8 cellular contexts compared by ENCODE assay signal in genomic region chrX:118345045-118345400, GRCh38. TPM values are rescaled to one million over a fixed set of nuclear protein-coding genes. Genes with fewer than 3 reads are reported as not detected.
DNase-seq lines count a peak whose midpoint lies in the region; ATAC-seq and TF ChIP-seq lines count a peak whose summit lies in the region.

No MANE protein-coding gene starts in this region.

- peaks cover 23% of the 10 kb centered on the region for H3K79me2 ChIP-seq in mesendoderm (ENCODE audit: control insufficient read depth, insufficient read depth, low read length)

- no peak overlapping the region for H2BK5ac ChIP-seq in mesendoderm (ENCODE audit: low read length)

- H3K18ac ChIP-seq in mesendoderm (ENCODE audit: low read length) = no peak overlapping the region

- H3K36me3 ChIP-seq in CD8-positive, alpha-beta memory T cell (ENCODE audit: insufficient read depth, low read length) = no peaks in the 10 kb centered on the region
- H3K36me3 ChIP-seq in adipocyte (ENCODE audit: control insufficient read depth, insufficient read depth, low read length, severe bottlenecking) (no peaks in the 10 kb centered on the region), mesendoderm (ENCODE audit: control insufficient read depth, insufficient read depth, low read length) (no peaks in the 10 kb centered on the region)

- no peaks in the 10 kb centered on the region for H3K9me3 Mint-ChIP-seq in CD8-positive, alpha-beta memory T cell

- H3K27ac Mint-ChIP-seq in CD8-positive, alpha-beta memory T cell = peak overlapping the region; percentile 96 to 99 (median 98)

- peaks cover 26 to 39% (median 35%) of the 10 kb centered on the region in 3 donors for H3K4me1 Mint-ChIP-seq in CD8-positive, alpha-beta memory T cell

- CTCF ChIA-PET in CD8-positive, alpha-beta memory T cell (lab: Charles Lee) = no interaction called here
- CTCF ChIA-PET in HEK293T (lab: Yijun Ruan, JAX) = no interaction called here

- H4K8ac ChIP-seq in mesendoderm (ENCODE audit: low read depth, low read length) = no peak overlapping the region

- POLR2A ChIA-PET in CD8-positive, alpha-beta memory T cell (lab: Charles Lee) = interaction anchor here (1.1 kb wide), 1 partner anchor 150 kb away, joined by 3 read pairs; the partner anchor contains the start of gene DOCK11
- POLR2A ChIA-PET in HEK293T (lab: Yijun Ruan, JAX) = interaction anchor here (0.9 to 1.2 kb wide), 3 partner anchors 11 to 46 kb away, joined by 3 read pairs; no protein-coding TSS in a partner anchor

- H3K4me3 ChIP-seq in CD8-positive, alpha-beta memory T cell (ENCODE audit: low read length) = peak overlapping the region; percentile 58
- H3K4me3 ChIP-seq in HFF-Myc (replicated peaks; ENCODE audit: low read depth, low read length) (peak overlapping the region; percentile 76), adipocyte (ENCODE audit: low read length) (peak overlapping the region; percentile 79), mesendoderm (ENCODE audit: low read length) (no peak overlapping the region)

- no peak overlapping the region for H3K4ac ChIP-seq in mesendoderm (ENCODE audit: low read depth, low read length)

- H3K36me3 Mint-ChIP-seq in CD8-positive, alpha-beta memory T cell = peaks cover 0 to 12% (median 0%) of the 10 kb centered on the region in 3 donors

- peak overlapping the region; percentile 83 for H3K9ac ChIP-seq in adipocyte (ENCODE audit: low read length)
- peak overlapping the region; percentile 67 for H3K9ac ChIP-seq in mesendoderm (ENCODE audit: low read length)

- H2AK5ac ChIP-seq in mesendoderm (ENCODE audit: low read length) = no peak overlapping the region

- no CpG with 5 or more reads among the region's 7 CpGs for WGBS in mesendoderm (ENCODE audit: extremely low coverage, insufficient coverage, low lambda C conversion rate)

- TF ChIP-seq CTCF in HFF-Myc (IDR thresholded peaks at IDR 0.05; ENCODE audit: low read depth, low read length, missing control alignments) = no peak

- peaks cover 19% of the 10 kb centered on the region for H3K4me1 ChIP-seq in CD8-positive, alpha-beta memory T cell (ENCODE audit: insufficient read depth, low read length)
- H3K4me1 ChIP-seq in adipocyte (ENCODE audit: control insufficient read depth, insufficient read depth, low read length) = peaks cover 5% of the 10 kb centered on the region
- no peaks in the 10 kb centered on the region for H3K4me1 ChIP-seq in mesendoderm (ENCODE audit: control insufficient read depth, low read depth, low read length)

- H3K4me2 ChIP-seq in mesendoderm (ENCODE audit: low read length) = no peak overlapping the region

- no peaks in the 10 kb centered on the region for H3K9me3 ChIP-seq in CD8-positive, alpha-beta memory T cell (ENCODE audit: low read length)
- no peaks in the 10 kb centered on the region for H3K9me3 ChIP-seq in adipocyte (ENCODE audit: control insufficient read depth, low read length)

- no peaks in the 10 kb centered on the region for H3K79me1 ChIP-seq in mesendoderm (ENCODE audit: low read length)

- H3K23ac ChIP-seq in mesendoderm (ENCODE audit: low read length) = no peak overlapping the region

- H4K5ac ChIP-seq in mesendoderm (ENCODE audit: low read length) = no peak overlapping the region

- no peak overlapping the region for H2BK120ac ChIP-seq in mesendoderm (ENCODE audit: low read depth, low read length)

- peaks cover 0 to 9% of the 10 kb centered on the region in 2 donors for H3K27me3 Mint-ChIP-seq in CD8-positive, alpha-beta memory T cell

- H3K56ac ChIP-seq in mesendoderm (ENCODE audit: low read length) = peak overlapping the region; percentile 85

- DNase-seq in CD8-positive, alpha-beta memory T cell = no peak
- no peak for DNase-seq in HFF-Myc (ENCODE audit: extremely low read depth, low read depth)
- DNase-seq in adipocyte (ENCODE audit: low read depth) = no peak
- no peak for DNase-seq in mesendoderm
- DNase-seq in AG20443 (ENCODE audit: low spot score) = no peak
- DNase-seq in HEK293T (ENCODE audit: extremely low spot score) = no peak
- no peak for DNase-seq in NK-92 treated with Interleukin-12 subunit alpha and Interleukin-12 subunit beta, amount 100 ng/mL, for 24 hours (lab: John Stamatoyannopoulos, UW)

- no peaks in the 10 kb centered on the region for H3K27me3 ChIP-seq in CD8-positive, alpha-beta memory T cell (ENCODE audit: insufficient read depth, low read length, poor library complexity, severe bottlenecking)
- no peaks in the 10 kb centered on the region for H3K27me3 ChIP-seq in adipocyte (replicated peaks; ENCODE audit: control insufficient read depth, insufficient read depth, low read length)
- H3K27me3 ChIP-seq in mesendoderm (ENCODE audit: insufficient read depth, low read length, poor library complexity) = no peaks in the 10 kb centered on the region

- no peak overlapping the region for H2BK15ac ChIP-seq in mesendoderm (replicated peaks; ENCODE audit: low read depth)

- peak overlapping the region; percentile 97 to 100 (median 99) for H3K4me3 Mint-ChIP-seq in CD8-positive, alpha-beta memory T cell

- H3K27ac ChIP-seq in CD8-positive, alpha-beta memory T cell (ENCODE audit: low read depth, low read length) = peak overlapping the region; percentile 77
- H3K27ac ChIP-seq in mesendoderm (ENCODE audit: low read depth, low read length) = no peak overlapping the region

- ATAC-seq in GM18907 (IDR thresholded peaks at IDR 0.05; ENCODE audit: unreplicated experiment) = no peak

TF ChIP-seq in HEK293T, 16 proteins besides CTCF, POLR2A, EP300 and RAD21:
- TF ChIP-seq SUZ12 (IDR thresholded peaks at IDR 0.05) = no peak
- no peak for TF ChIP-seq L3MBTL2 (conservative IDR thresholded peaks at IDR 0.05)
- TF ChIP-seq ZNF384 (IDR thresholded peaks at IDR 0.05) = no peak
- no peak for TF ChIP-seq FOXM1 (IDR thresholded peaks at IDR 0.05; ENCODE audit: borderline replicate concordance)
- no peak for TF ChIP-seq HDGF (IDR thresholded peaks at IDR 0.05; ENCODE audit: borderline replicate concordance)
- TF ChIP-seq ARNT (IDR thresholded peaks at IDR 0.05) = no peak
- TF ChIP-seq CTBP1 (IDR thresholded peaks at IDR 0.05; ENCODE audit: borderline replicate concordance) = no peak
- TF ChIP-seq TARDBP (IDR thresholded peaks at IDR 0.05) = no peak
- TF ChIP-seq SP1 (IDR thresholded peaks at IDR 0.05) = no peak
- no peak for TF ChIP-seq FOXA1 (IDR thresholded peaks at IDR 0.05)
- no peak for TF ChIP-seq LEF1 (IDR thresholded peaks at IDR 0.05; ENCODE audit: borderline replicate concordance)
- TF ChIP-seq FOXK2 (IDR thresholded peaks at IDR 0.05) = no peak
- TF ChIP-seq NFRKB (IDR thresholded peaks at IDR 0.05) = no peak
- TF ChIP-seq BHLHE40 (IDR thresholded peaks at IDR 0.05; ENCODE audit: borderline replicate concordance) = no peak
- no peak for TF ChIP-seq PKNOX1 (IDR thresholded peaks at IDR 0.05)
- no peak for TF ChIP-seq ELF4 (IDR thresholded peaks at IDR 0.05)

RNA-seq across cellular contexts. Expression of gene WDR44, which starts 0.9 kb away (rescaled TPM):
- total RNA-seq in CD8-positive, alpha-beta memory T cell = 10 to 100 TPM; 12.1 to 12.4 TPM
- 9.3 TPM for polyA plus RNA-seq in CD8-positive, alpha-beta memory T cell
- polyA plus RNA-seq in mesendoderm (2013, experiment 1 of 2) = 10.2 TPM
- 10.3 TPM for polyA plus RNA-seq in mesendoderm (2013, experiment 2 of 2)
